In genomic region chr2:23554054-23554697, GRCh38 we compare ENCODE assay signal across 14 cellular contexts.
DNase-seq lines count a peak whose midpoint lies in the region; ATAC-seq and TF ChIP-seq lines count a peak whose summit lies in the region.
"Had no signal": no experiment of that assay in that cellular context is flagged by ENCODE, and none has a peak within 500 bp of the region (broad histone marks: within the 10 kb centered on the region; RNA-seq: fewer than 3 reads in every experiment).

No MANE protein-coding gene starts in this region.

- POLR2A ChIA-PET in A673 (lab: Charles Lee; ENCODE audit: low non-redundant PET): no interaction called here

- H3K4me1 ChIP-seq in left ventricle myocardium inferior (peaks cover 9% of the 10 kb centered on the region), A673 (ENCODE audit: insufficient read depth, low read length, poor library complexity, severe bottlenecking) (peaks cover 22% of the 10 kb centered on the region), MM.1S (ENCODE audit: low read length) (no peaks in the 10 kb centered on the region)
- H3K4me1 ChIP-seq: HAP-1 had no signal

- no peak overlapping the region for H3K4me3 ChIP-seq in left ventricle myocardium inferior
- H3K4me3 ChIP-seq in A673 (ENCODE audit: low read depth, low read length, poor library complexity, severe bottlenecking): no peak overlapping the region
- no peak overlapping the region for H3K4me3 ChIP-seq in MM.1S (ENCODE audit: low read length)
- H3K4me3 ChIP-seq: HAP-1 had no signal

- H3K27ac ChIP-seq in caudate nucleus (ENCODE audit: low read depth, low read length) (peak overlapping the region; percentile 36), left ventricle myocardium inferior (replicated peaks) (peak overlapping the region; percentile 73), A673 (ENCODE audit: low read depth, low read length, poor library complexity, severe bottlenecking) (no peak overlapping the region), MM.1S (ENCODE audit: low read length) (no peak overlapping the region)

- H4K20me1 ChIP-seq in MM.1S (ENCODE audit: insufficient read depth, low read length): no peaks in the 10 kb centered on the region

- no peaks in the 10 kb centered on the region for H3K36me3 ChIP-seq in left ventricle myocardium inferior
- no peaks in the 10 kb centered on the region for H3K36me3 ChIP-seq in A673 (ENCODE audit: insufficient read depth, low read length, poor library complexity, severe bottlenecking)
- no peaks in the 10 kb centered on the region for H3K36me3 ChIP-seq in MM.1S (replicated peaks; ENCODE audit: insufficient read depth, low read length)
- H3K36me3 ChIP-seq: HAP-1 had no signal

- H3K9me2 ChIP-seq in MM.1S (replicated peaks; ENCODE audit: insufficient read depth, low read length): no peaks in the 10 kb centered on the region
- H3K9me2 ChIP-seq: SK-N-SH had no signal

- H3K9ac ChIP-seq in MM.1S (ENCODE audit: low read length): no peak overlapping the region
- H3K9ac ChIP-seq: SK-N-SH had no signal

- intact Hi-C loops in left ventricle myocardium inferior (cut with micrococcal nuclease) (no loop called here), sciatic nerve (cut with DNase I) (no loop called here), A673 (cut with micrococcal nuclease; ENCODE audit: unreplicated experiment) (no loop called here)

- no peak for TF ChIP-seq CTCF in left ventricle myocardium inferior (IDR thresholded peaks at IDR 0.05; ENCODE audit: borderline replicate concordance)
- TF ChIP-seq CTCF in A673 (conservative IDR thresholded peaks at IDR 0.05; ENCODE audit: low read depth, low read length): no peak
- no peak for TF ChIP-seq CTCF in MM.1S (IDR thresholded peaks at IDR 0.05; ENCODE audit: low read length)

- H3K4me2 ChIP-seq in MM.1S (ENCODE audit: low read depth, low read length): no peak overlapping the region
- H3K4me2 ChIP-seq: SK-N-SH had no signal

- CTCF ChIA-PET in A673 (lab: Charles Lee): no interaction called here

- H3K9me3 ChIP-seq in left ventricle myocardium inferior (replicated peaks) (no peaks in the 10 kb centered on the region), A673 (ENCODE audit: low read depth, low read length, poor library complexity, severe bottlenecking) (no peaks in the 10 kb centered on the region), MM.1S (replicated peaks; ENCODE audit: insufficient read depth, low read length) (no peaks in the 10 kb centered on the region)
- H3K9me3 ChIP-seq: HAP-1, SK-N-SH had no signal

- DNase-seq in COR-L47 (lab: John Stamatoyannopoulos, UW) (peak; percentile 46), caudate nucleus (lab: John Stamatoyannopoulos, UW) (peak in 4 of 61 donors; percentile 9 to 33 (median 24)), left ventricle myocardium inferior (peak; percentile 59), sciatic nerve (ENCODE audit: low spot score) (no peak), A673 (ENCODE audit: low spot score) (no peak), MM.1S (no peak)
- DNase-seq in activated CD8-positive, alpha-beta memory T cell treated with anti-CD3 and anti-CD28 coated beads for 24 hours: no peak
- DNase-seq: activated naive CD4-positive, alpha-beta T cell treated with anti-CD3 and anti-CD28 coated beads, Interleukin-2, amount 10 ng/mL, durations not matched to agents 7 days and 5 days; central memory CD4-positive, alpha-beta T cell; DMS153; Kasumi-1; SK-N-SH had no signal

- no peak overlapping the region for H2AFZ ChIP-seq in MM.1S (ENCODE audit: low read length)

- H3K27me3 ChIP-seq in left ventricle myocardium inferior (ENCODE audit: low read depth): no peaks in the 10 kb centered on the region
- H3K27me3 ChIP-seq in A673 (replicated peaks; ENCODE audit: insufficient read depth, low read depth, low read length, poor library complexity): no peaks in the 10 kb centered on the region
- H3K27me3 ChIP-seq in MM.1S (replicated peaks; ENCODE audit: insufficient read depth, low read length): no peaks in the 10 kb centered on the region

- no peaks in the 10 kb centered on the region for H3K79me2 ChIP-seq in MM.1S (ENCODE audit: low read length)

- ATAC-seq in sciatic nerve (peak; percentile 79), HG03175 (IDR thresholded peaks at IDR 0.05; ENCODE audit: unreplicated experiment) (no peak)

- no peaks in the 10 kb centered on the region for H3F3A ChIP-seq in MM.1S (ENCODE audit: insufficient read depth, low read length)

- no TSS peak for BruUV-seq in A673 (replicated peaks; lab: Mats Ljungman, UMichigan)

Comparison
In these comparisons a context has a peak if more than half of its experiments do, and no peak if none do; other contexts are left out.
1. DNase-seq: peak in COR-L47 (single experiment) and left ventricle myocardium inferior (single experiment); none in sciatic nerve (single experiment), A673 (single experiment), MM.1S (single experiment) and activated CD8-positive, alpha-beta memory T cell treated with anti-CD3 and anti-CD28 coated beads for 24 hours (single experiment).
2. H3K27ac ChIP-seq: peak in caudate nucleus (single experiment) and left ventricle myocardium inferior (single experiment); none in A673 (single experiment) and MM.1S (single experiment).